ENCODE assay signal across 1 cellular context in genomic region chr1:58755468-58755872, GRCh38.
A peak's percentile ranks its signal among the peaks of the same experiment; 100 is the strongest.
TF ChIP-seq lines count a peak whose summit lies in the region.

No MANE protein-coding gene starts in this region.

TF ChIP-seq in K562, 482 proteins besides CTCF, POLR2A, EP300 and RAD21 (continued from another document and continues in another):
- TF ChIP-seq MGA (IDR thresholded peaks at IDR 0.05) = peak; percentile 82
- TF ChIP-seq HOXB6 (CRISPR knock-in tag; IDR thresholded peaks at IDR 0.05; ENCODE audit: borderline replicate concordance) = no peak
- TF ChIP-seq BDP1 (IDR thresholded peaks at IDR 0.05; ENCODE audit: insufficient read depth, insufficient read length) = no peak
- no peak for TF ChIP-seq HDAC3 (IDR thresholded peaks at IDR 0.05; ENCODE audit: borderline replicate concordance, partially characterized antibody)
- no peak for TF ChIP-seq HNRNPK (IDR thresholded peaks at IDR 0.05; ENCODE audit: low read depth, low read length, poor library complexity, severe bottlenecking)
- no peak for TF ChIP-seq ZNF586 (CRISPR knock-in tag; conservative IDR thresholded peaks at IDR 0.05)
- TF ChIP-seq ELF1 (tag; IDR thresholded peaks at IDR 0.05) = no peak
- TF ChIP-seq, protein P1, sequence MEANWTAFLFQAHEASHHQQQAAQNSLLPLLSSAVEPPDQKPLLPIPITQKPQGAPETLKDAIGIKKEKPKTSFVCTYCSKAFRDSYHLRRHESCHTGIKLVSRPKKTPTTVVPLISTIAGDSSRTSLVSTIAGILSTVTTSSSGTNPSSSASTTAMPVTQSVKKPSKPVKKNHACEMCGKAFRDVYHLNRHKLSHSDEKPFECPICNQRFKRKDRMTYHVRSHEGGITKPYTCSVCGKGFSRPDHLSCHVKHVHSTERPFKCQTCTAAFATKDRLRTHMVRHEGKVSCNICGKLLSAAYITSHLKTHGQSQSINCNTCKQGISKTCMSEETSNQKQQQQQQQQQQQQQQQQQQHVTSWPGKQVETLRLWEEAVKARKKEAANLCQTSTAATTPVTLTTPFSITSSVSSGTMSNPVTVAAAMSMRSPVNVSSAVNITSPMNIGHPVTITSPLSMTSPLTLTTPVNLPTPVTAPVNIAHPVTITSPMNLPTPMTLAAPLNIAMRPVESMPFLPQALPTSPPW (CRISPR knock-in tag; IDR thresholded peaks at IDR 0.05) = peak; percentile 1; the same call in 1 of the 2 replicates
- no peak for TF ChIP-seq ZNF57 (CRISPR knock-in tag; IDR thresholded peaks at IDR 0.05)
- no peak for TF ChIP-seq NFXL1 (CRISPR knock-in tag; IDR thresholded peaks at IDR 0.05)
- TF ChIP-seq, protein P2, sequence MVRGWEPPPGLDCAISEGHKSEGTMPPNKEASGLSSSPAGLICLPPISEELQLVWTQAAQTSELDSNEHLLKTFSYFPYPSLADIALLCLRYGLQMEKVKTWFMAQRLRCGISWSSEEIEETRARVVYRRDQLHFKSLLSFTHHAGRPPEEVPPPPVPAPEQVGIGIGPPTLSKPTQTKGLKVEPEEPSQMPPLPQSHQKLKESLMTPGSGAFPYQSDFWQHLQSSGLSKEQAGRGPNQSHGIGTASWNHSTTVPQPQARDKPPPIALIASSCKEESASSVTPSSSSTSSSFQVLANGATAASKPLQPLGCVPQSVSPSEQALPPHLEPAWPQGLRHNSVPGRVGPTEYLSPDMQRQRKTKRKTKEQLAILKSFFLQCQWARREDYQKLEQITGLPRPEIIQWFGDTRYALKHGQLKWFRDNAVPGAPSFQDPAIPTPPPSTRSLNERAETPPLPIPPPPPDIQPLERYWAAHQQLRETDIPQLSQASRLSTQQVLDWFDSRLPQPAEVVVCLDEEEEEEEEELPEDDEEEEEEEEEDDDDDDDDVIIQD (CRISPR knock-in tag; IDR thresholded peaks at IDR 0.05) = no peak
- no peak for TF ChIP-seq ZBTB33 (CRISPR knock-in tag; IDR thresholded peaks at IDR 0.05)
- TF ChIP-seq TRIM28 (IDR thresholded peaks at IDR 0.05) = no peak
- TF ChIP-seq ZNF277 (CRISPR knock-in tag; IDR thresholded peaks at IDR 0.05; ENCODE audit: borderline replicate concordance) = no peak
- no peak for TF ChIP-seq BRF1 (IDR thresholded peaks at IDR 0.05; ENCODE audit: borderline replicate concordance, extremely low read depth, insufficient read length)
- TF ChIP-seq ZNF561 (CRISPR knock-in tag; conservative IDR thresholded peaks at IDR 0.05) = no peak
- no peak for TF ChIP-seq ZNF655 (CRISPR knock-in tag; IDR thresholded peaks at IDR 0.05)
- no peak for TF ChIP-seq WHSC1 (IDR thresholded peaks at IDR 0.05; ENCODE audit: low read length)
- no peak for TF ChIP-seq ZNF436 (CRISPR knock-in tag; IDR thresholded peaks at IDR 0.05)
- TF ChIP-seq, protein P3, sequence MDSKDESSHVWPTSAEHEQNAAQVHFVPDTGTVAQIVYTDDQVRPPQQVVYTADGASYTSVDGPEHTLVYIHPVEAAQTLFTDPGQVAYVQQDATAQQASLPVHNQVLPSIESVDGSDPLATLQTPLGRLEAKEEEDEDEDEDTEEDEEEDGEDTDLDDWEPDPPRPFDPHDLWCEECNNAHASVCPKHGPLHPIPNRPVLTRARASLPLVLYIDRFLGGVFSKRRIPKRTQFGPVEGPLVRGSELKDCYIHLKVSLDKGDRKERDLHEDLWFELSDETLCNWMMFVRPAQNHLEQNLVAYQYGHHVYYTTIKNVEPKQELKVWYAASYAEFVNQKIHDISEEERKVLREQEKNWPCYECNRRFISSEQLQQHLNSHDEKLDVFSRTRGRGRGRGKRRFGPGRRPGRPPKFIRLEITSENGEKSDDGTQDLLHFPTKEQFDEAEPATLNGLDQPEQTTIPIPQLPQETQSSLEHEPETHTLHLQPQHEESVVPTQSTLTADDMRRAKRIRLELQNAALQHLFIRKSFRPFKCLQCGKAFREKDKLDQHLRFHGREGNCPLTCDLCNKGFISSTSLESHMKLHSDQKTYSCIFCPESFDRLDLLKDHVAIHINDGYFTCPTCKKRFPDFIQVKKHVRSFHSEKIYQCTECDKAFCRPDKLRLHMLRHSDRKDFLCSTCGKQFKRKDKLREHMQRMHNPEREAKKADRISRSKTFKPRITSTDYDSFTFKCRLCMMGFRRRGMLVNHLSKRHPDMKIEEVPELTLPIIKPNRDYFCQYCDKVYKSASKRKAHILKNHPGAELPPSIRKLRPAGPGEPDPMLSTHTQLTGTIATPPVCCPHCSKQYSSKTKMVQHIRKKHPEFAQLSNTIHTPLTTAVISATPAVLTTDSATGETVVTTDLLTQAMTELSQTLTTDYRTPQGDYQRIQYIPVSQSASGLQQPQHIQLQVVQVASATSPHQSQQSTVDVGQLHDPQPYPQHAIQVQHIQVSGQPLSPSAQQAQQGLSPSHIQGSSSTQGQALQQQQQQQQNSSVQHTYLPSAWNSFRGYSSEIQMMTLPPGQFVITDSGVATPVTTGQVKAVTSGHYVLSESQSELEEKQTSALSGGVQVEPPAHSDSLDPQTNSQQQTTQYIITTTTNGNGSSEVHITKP (IDR thresholded peaks at IDR 0.05; ENCODE audit: partially characterized antibody) = no peak
- TF ChIP-seq ETS2 (tag; IDR thresholded peaks at IDR 0.05; ENCODE audit: borderline replicate concordance, poor library complexity, severe bottlenecking) = no peak
- TF ChIP-seq, protein P4, sequence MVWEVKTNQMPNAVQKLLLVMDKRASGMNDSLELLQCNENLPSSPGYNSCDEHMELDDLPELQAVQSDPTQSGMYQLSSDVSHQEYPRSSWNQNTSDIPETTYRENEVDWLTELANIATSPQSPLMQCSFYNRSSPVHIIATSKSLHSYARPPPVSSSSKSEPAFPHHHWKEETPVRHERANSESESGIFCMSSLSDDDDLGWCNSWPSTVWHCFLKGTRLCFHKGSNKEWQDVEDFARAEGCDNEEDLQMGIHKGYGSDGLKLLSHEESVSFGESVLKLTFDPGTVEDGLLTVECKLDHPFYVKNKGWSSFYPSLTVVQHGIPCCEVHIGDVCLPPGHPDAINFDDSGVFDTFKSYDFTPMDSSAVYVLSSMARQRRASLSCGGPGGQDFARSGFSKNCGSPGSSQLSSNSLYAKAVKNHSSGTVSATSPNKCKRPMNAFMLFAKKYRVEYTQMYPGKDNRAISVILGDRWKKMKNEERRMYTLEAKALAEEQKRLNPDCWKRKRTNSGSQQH (CRISPR knock-in tag; IDR thresholded peaks at IDR 0.05) = no peak
- TF ChIP-seq ZNF311 (CRISPR knock-in tag; IDR thresholded peaks at IDR 0.05) = no peak
- TF ChIP-seq CREM (IDR thresholded peaks at IDR 0.05; ENCODE audit: low read depth) = no peak
- no peak for TF ChIP-seq ASH1L (IDR thresholded peaks at IDR 0.05; ENCODE audit: borderline replicate concordance, low read depth, partially characterized antibody)
- no peak for TF ChIP-seq EHMT2 (IDR thresholded peaks at IDR 0.05)
- TF ChIP-seq BRD9 (IDR thresholded peaks at IDR 0.05; ENCODE audit: low read depth, partially characterized antibody) = no peak
- TF ChIP-seq TEAD2 (tag; IDR thresholded peaks at IDR 0.05) = no peak
- TF ChIP-seq ZFP1 (CRISPR knock-in tag; IDR thresholded peaks at IDR 0.05) = no peak
- TF ChIP-seq ZFP36 (IDR thresholded peaks at IDR 0.05; ENCODE audit: low read depth, low read length, partially characterized antibody) = no peak
- TF ChIP-seq E2F5 (CRISPR knock-in tag; IDR thresholded peaks at IDR 0.05) = no peak
